In genomic region chr6:5143625-5144311, GRCh38 we compare ENCODE assay signal across 1 cellular context.
TF ChIP-seq lines count a peak whose summit lies in the region.

No MANE protein-coding gene starts in this region.

TF ChIP-seq in HepG2, 621 proteins besides CTCF, POLR2A, EP300 and RAD21 (continued from another document):
- TF ChIP-seq ZBTB4 (CRISPR knock-in tag; IDR thresholded peaks at IDR 0.05; ENCODE audit: borderline replicate concordance) = no peak
- 0 out of 2 replicates have a peak, but pooled peaks have one; percentile 21 for TF ChIP-seq ZNF605 (CRISPR knock-in tag; IDR thresholded peaks at IDR 0.05)
- TF ChIP-seq ZNF569 (CRISPR knock-in tag; IDR thresholded peaks at IDR 0.05; ENCODE audit: borderline replicate concordance) = no peak
- TF ChIP-seq ATF6 (CRISPR knock-in tag; conservative IDR thresholded peaks at IDR 0.05) = peak; percentile 78; the same call in 1 of the 2 replicates
- no peak for TF ChIP-seq TCF7L2 (IDR thresholded peaks at IDR 0.05; ENCODE audit: low read depth, low read length)
- TF ChIP-seq ZFP36L1 (CRISPR knock-in tag; IDR thresholded peaks at IDR 0.05) = no peak
- TF ChIP-seq SIX1 (CRISPR knock-in tag; IDR thresholded peaks at IDR 0.05; ENCODE audit: borderline replicate concordance) = 0 out of 2 replicates have a peak, but pooled peaks have one; percentile 18
